ENCODE assay signal across 8 cellular contexts in the genomic region with DNA sequence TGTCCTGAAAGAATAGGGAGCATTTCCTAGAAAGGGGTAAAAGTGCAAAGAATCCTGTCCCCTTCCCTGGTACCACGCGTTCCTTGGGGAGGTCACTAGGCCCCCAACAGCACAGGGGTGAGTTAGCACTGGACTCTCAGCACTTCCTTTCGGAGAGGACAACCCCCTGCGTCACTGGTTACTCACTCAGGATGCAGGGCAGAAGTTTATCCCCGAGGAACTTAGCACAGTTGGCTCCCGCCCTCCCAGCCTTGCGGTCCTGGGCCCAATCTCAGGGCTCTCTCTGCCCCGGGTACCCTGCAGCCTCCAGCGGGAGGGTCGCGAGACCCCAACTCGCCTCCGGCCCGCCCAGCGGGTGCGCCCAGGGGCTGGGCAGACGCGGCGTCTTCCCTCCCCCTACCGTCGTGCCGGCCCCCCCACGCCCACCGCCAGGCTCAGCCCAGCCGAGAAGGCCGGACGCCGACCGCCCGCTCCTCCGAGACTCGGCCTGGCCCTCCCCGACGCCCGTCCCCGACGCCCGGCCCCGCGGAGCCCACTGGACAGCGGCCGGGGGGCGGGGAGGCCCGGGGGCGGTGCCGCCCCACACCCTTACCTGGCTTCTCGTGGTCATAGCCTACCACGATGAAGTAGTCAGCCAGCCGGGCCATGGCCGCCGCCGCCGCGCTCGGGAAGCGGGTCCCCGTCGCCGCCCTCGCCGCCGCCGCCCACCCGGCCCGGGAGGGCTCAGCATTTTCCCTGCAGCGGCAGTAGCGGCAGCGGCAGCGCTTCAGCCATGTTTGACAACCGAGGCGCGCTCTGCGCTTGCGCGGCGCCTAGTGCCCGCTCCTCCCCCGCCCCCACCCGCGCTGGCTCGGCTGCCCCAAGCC. TPM values are rescaled to one million over a fixed set of nuclear protein-coding genes. Genes with fewer than 3 reads are reported as not detected.
DNase-seq lines count a peak whose midpoint lies in the region; TF ChIP-seq lines count a peak whose summit lies in the region.

A gene (minus strand): TSS at position 797 of the 866 bp plus-strand sequence. CDS start 150 bp downstream, at position 647.

- no peaks in the 10 kb centered on the region for H3K9me3 Mint-ChIP-seq in activated CD4-positive, alpha-beta T cell treated with anti-CD3 and anti-CD28 coated beads, Interleukin-2, amount 10 ng/mL, durations not matched to agents 7 days and 5 days

- peak within 1 kb of the TSS; percentile 65 for H3K4me3 Mint-ChIP-seq in activated CD4-positive, alpha-beta T cell treated with anti-CD3 and anti-CD28 coated beads, Interleukin-2, amount 10 ng/mL, durations not matched to agents 7 days and 5 days

- no peak for TF ChIP-seq CTCF in HFF-Myc (IDR thresholded peaks at IDR 0.05; ENCODE audit: low read depth, low read length, missing control alignments)
- no peak for TF ChIP-seq CTCF in coronary artery (IDR thresholded peaks at IDR 0.05)

- CTCF ChIA-PET in activated CD4-positive, alpha-beta T cell treated with anti-CD3 and anti-CD28 coated beads, Interleukin-2, amount 10 ng/mL, durations not matched to agents 7 days and 5 days (lab: Charles Lee): interaction anchor here (0.5 to 1.4 kb wide), 3 partner anchors 8 to 65 kb away, joined by 3 to 4 read pairs (median 3); no protein-coding TSS in a partner anchor

- DNase-seq in ELR (ENCODE audit: low read depth): peak; percentile 97
- DNase-seq in HFF-Myc (ENCODE audit: extremely low read depth, low read depth): peak; percentile 84
- peak; percentile 27 for DNase-seq in NCI-H2196 treated with DMSO at 0.1 percent for 48 hours (lab: John Stamatoyannopoulos, UW; ENCODE audit: unreplicated experiment)
- peak; percentile 74 for DNase-seq in activated CD4-positive, alpha-beta T cell treated with anti-CD3 and anti-CD28 coated beads, Interleukin-2, amount 10 ng/mL, durations not matched to agents 7 days and 5 days
- peak; percentile 90 for DNase-seq in coronary artery (ENCODE audit: low spot score)
- DNase-seq in stimulated activated CD4-positive, alpha-beta T cell treated with anti-CD3 and anti-CD28 coated beads, Interleukin-15, amount 100 ng/mL, for 48 hours (ENCODE audit: low read depth in 2 of 2): peak; percentile 44 to 70
- DNase-seq in SHP77 treated with DMSO at 0.1 percent for 48 hours (lab: John Stamatoyannopoulos, UW): no peak

- H3K4me3 ChIP-seq in HFF-Myc (replicated peaks; ENCODE audit: low read depth, low read length) (peak within 1 kb of the TSS; percentile 63), coronary artery (peak within 1 kb of the TSS; percentile 93)

- no peaks in the 10 kb centered on the region for H3K36me3 Mint-ChIP-seq in activated CD4-positive, alpha-beta T cell treated with anti-CD3 and anti-CD28 coated beads, Interleukin-2, amount 10 ng/mL, durations not matched to agents 7 days and 5 days (ENCODE audit: low read depth)

- H3K27me3 ChIP-seq in layer of hippocampus (ENCODE audit: control insufficient read depth, insufficient read depth, low read length): no peaks in the 10 kb centered on the region

- H3K27ac Mint-ChIP-seq in activated CD4-positive, alpha-beta T cell treated with anti-CD3 and anti-CD28 coated beads, Interleukin-2, amount 10 ng/mL, durations not matched to agents 7 days and 5 days: peak within 1 kb of the TSS; percentile 47

- H3K27ac ChIP-seq in coronary artery (peak within 1 kb of the TSS; percentile 96 to 97), layer of hippocampus (ENCODE audit: low read depth, low read length) (peak within 1 kb of the TSS; percentile 77)

- H3K4me1 Mint-ChIP-seq in activated CD4-positive, alpha-beta T cell treated with anti-CD3 and anti-CD28 coated beads, Interleukin-2, amount 10 ng/mL, durations not matched to agents 7 days and 5 days: peaks cover 30% of the 10 kb centered on the region

- H3K27me3 Mint-ChIP-seq in activated CD4-positive, alpha-beta T cell treated with anti-CD3 and anti-CD28 coated beads, Interleukin-2, amount 10 ng/mL, durations not matched to agents 7 days and 5 days: peaks cover 55% of the 10 kb centered on the region

- POLR2A ChIA-PET in activated CD4-positive, alpha-beta T cell treated with anti-CD3 and anti-CD28 coated beads, Interleukin-2, amount 10 ng/mL, durations not matched to agents 7 days and 5 days (lab: Charles Lee): no interaction called here

RNA-seq across cellular contexts. Expression of the gene that starts here (rescaled TPM):
- 1 to 10 TPM; 3.2 to 3.7 TPM for total RNA-seq in activated CD4-positive, alpha-beta T cell treated with anti-CD3 and anti-CD28 coated beads, Interleukin-2, amount 10 ng/mL, durations not matched to agents 7 days and 5 days
